Comparison of ENCODE assay signal across 23 cellular contexts in the genomic region with DNA sequence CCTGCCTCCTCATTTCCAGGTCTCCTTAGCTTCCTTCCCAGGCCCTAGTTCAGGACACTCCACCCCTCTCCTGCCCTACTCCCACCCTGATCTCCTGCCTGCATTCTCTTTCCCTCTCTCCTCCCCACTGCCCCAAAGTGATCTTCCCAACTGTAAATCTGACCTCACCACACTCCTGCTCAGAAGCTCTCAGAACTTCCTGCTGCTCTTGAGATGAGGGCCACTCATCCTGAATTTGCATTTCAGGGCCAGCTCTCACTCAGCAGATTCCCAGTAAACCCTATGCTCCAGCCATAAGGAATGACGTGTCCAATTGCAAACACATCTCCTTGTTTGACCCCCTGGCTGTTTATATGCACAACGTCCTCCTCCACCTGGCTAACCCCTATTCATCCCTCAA.
"Had no signal": no experiment of that assay in that cellular context is flagged by ENCODE, and none has a peak within 500 bp of the region (broad histone marks: within the 10 kb centered on the region; RNA-seq: fewer than 3 reads in every experiment).

No MANE protein-coding gene starts in this region.

- DNase-seq: activated CD4-positive, alpha-beta memory T cell treated with anti-CD3 and anti-CD28 coated beads for 36 hours; activated CD4-positive, alpha-beta T cell treated with anti-CD3 and anti-CD28 coated beads for 4 hours; activated CD4-positive, CD25-positive, alpha-beta regulatory T cell; activated naive CD4-positive, alpha-beta T cell treated with Interleukin-2 at 50 U/mL for 16 hours; activated naive CD8-positive, alpha-beta T cell treated with anti-CD3 and anti-CD28 coated beads for 36 hours; activated T-cell treated with anti-CD3 and anti-CD28 coated beads, Interleukin-2, amount 50 U/mL, for 48 hours; amniotic stem cell; cerebellar nuclear complex; glutamatergic neuron; kidney glomerular epithelial cell; left ventricle myocardium inferior; nucleus accumbens; sigmoid colon; stimulated activated CD4-positive, alpha-beta T cell treated with anti-CD3 and anti-CD28 coated beads, Interleukin-15, amount 100 ng/mL, for 24 hours; stomach; transverse colon; uterus had no signal

- H3K79me2 ChIP-seq: hepatocyte had no signal

- H3K36me3 Mint-ChIP-seq: activated CD4-positive, alpha-beta memory T cell treated with anti-CD3 and anti-CD28 coated beads for 36 hours; activated naive CD8-positive, alpha-beta T cell treated with anti-CD3 and anti-CD28 coated beads for 36 hours; natural killer cell treated with Interleukin-12 subunit alpha and Interleukin-12 subunit beta and Interleukin-15 and Interleukin-18, amount 100 ng/mL, for 72 hours; stimulated activated memory B cell treated with anti-CD40 and anti-IgM and Interleukin-4, amounts not matched to agents 10 μg/mL and 1 μg/mL and 100 μg/mL, for 72 hours had no signal

- H3K27me3 ChIP-seq: esophagus muscularis mucosa, hepatocyte, sigmoid colon, stomach, transverse colon, uterus had no signal

- H3K4me1 Mint-ChIP-seq: activated naive CD8-positive, alpha-beta T cell treated with anti-CD3 and anti-CD28 coated beads for 36 hours; stimulated activated memory B cell treated with anti-CD40 and anti-IgM and Interleukin-4, amounts not matched to agents 10 μg/mL and 1 μg/mL and 100 μg/mL, for 72 hours had no signal

- H3K4me2 ChIP-seq: hepatocyte, smooth muscle cell had no signal

- H2AFZ ChIP-seq: hepatocyte had no signal

- H3K4me3 ChIP-seq: coronary artery, esophagus muscularis mucosa, hepatocyte, left ventricle myocardium inferior, sigmoid colon, smooth muscle cell, stomach, transverse colon, uterus had no signal

- H3K4me1 ChIP-seq: left ventricle myocardium inferior, sigmoid colon, stomach, transverse colon, uterus had no signal

- H3K9me3 ChIP-seq: esophagus muscularis mucosa, left ventricle myocardium inferior, sigmoid colon, stomach, transverse colon, uterus had no signal

- H3K4me3 Mint-ChIP-seq: activated CD4-positive, alpha-beta memory T cell treated with anti-CD3 and anti-CD28 coated beads for 36 hours; activated naive CD8-positive, alpha-beta T cell treated with anti-CD3 and anti-CD28 coated beads for 36 hours; natural killer cell treated with Interleukin-12 subunit alpha and Interleukin-12 subunit beta and Interleukin-15 and Interleukin-18, amount 100 ng/mL, for 72 hours; stimulated activated memory B cell treated with anti-CD40 and anti-IgM and Interleukin-4, amounts not matched to agents 10 μg/mL and 1 μg/mL and 100 μg/mL, for 72 hours had no signal

- H3K27ac ChIP-seq: coronary artery, esophagus muscularis mucosa, hepatocyte, left ventricle myocardium inferior, sigmoid colon, stomach, transverse colon, uterus had no signal

- H3K36me3 ChIP-seq: esophagus muscularis mucosa, left ventricle myocardium inferior, sigmoid colon, stomach, transverse colon, uterus had no signal

- H3K9me3 Mint-ChIP-seq: activated CD4-positive, alpha-beta memory T cell treated with anti-CD3 and anti-CD28 coated beads for 36 hours; natural killer cell treated with Interleukin-12 subunit alpha and Interleukin-12 subunit beta and Interleukin-15 and Interleukin-18, amount 100 ng/mL, for 72 hours; stimulated activated memory B cell treated with anti-CD40 and anti-IgM and Interleukin-4, amounts not matched to agents 10 μg/mL and 1 μg/mL and 100 μg/mL, for 72 hours had no signal

- H3K27ac Mint-ChIP-seq: activated CD4-positive, alpha-beta memory T cell treated with anti-CD3 and anti-CD28 coated beads for 36 hours; activated naive CD8-positive, alpha-beta T cell treated with anti-CD3 and anti-CD28 coated beads for 36 hours; natural killer cell treated with Interleukin-12 subunit alpha and Interleukin-12 subunit beta and Interleukin-15 and Interleukin-18, amount 100 ng/mL, for 72 hours; stimulated activated memory B cell treated with anti-CD40 and anti-IgM and Interleukin-4, amounts not matched to agents 10 μg/mL and 1 μg/mL and 100 μg/mL, for 72 hours had no signal

- H3K27me3 Mint-ChIP-seq: activated CD4-positive, alpha-beta memory T cell treated with anti-CD3 and anti-CD28 coated beads for 36 hours; stimulated activated memory B cell treated with anti-CD40 and anti-IgM and Interleukin-4, amounts not matched to agents 10 μg/mL and 1 μg/mL and 100 μg/mL, for 72 hours had no signal
